ENCODE assay signal across 27 cellular contexts in the genomic region with DNA sequence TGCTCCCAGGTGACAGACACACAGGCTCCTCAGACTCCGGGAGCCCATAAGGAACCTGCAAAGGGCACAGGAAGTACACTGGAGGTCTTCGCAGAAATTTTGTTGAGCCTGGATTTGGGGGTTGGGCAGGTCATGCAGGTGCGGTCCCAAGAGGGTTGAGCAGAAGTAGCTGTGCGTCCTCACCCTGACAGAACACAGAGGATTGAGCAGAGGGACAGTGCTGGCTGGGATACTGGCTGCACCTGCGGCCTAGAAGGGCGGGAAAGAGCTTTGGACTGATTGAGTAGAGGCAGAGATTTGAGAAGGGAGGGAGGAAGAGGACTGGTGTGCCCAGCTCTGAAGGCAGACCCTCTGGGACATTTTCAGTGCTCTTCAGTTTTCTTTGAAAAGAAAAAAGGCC.
"Had no signal": no experiment of that assay in that cellular context is flagged by ENCODE, and none has a peak within 500 bp of the region (broad histone marks: within the 10 kb centered on the region; RNA-seq: fewer than 3 reads in every experiment).

No MANE protein-coding gene starts in this region.

- FAIRE-seq: islet of Langerhans had no signal

- H3K27ac ChIP-seq: adrenal gland, ascending aorta, colonic mucosa, dorsolateral prefrontal cortex, esophagus squamous epithelium, neutrophil, ovary, psoas muscle, right atrium auricular region had no signal

- H3K4me1 ChIP-seq: adrenal gland, colonic mucosa, gastrocnemius medialis, psoas muscle, right atrium auricular region had no signal

- DNase-seq: activated CD4-positive, alpha-beta memory T cell treated with anti-CD3 and anti-CD28 coated beads, Interleukin-2, amount 10 ng/mL, durations not matched to agents 7 days and 5 days; activated CD4-positive, alpha-beta T cell treated with anti-CD3 and anti-CD28 coated beads, Interleukin-2, amount 10 ng/mL, durations not matched to agents 24 days and 14 days; activated gamma-delta T cell treated with Interleukin-2 at 50 U/mL for 16 hours; adrenal gland; colonic mucosa; dorsolateral prefrontal cortex; effector memory CD8-positive, alpha-beta T cell; esophagus squamous epithelium; gastrocnemius medialis; hypothalamus; left ventricle myocardium superior; mucosa of descending colon; ovary; psoas muscle; stimulated activated CD4-positive, alpha-beta T cell treated with anti-CD3 and anti-CD28 coated beads, Interleukin-12 subunit alpha, Interleukin-12 subunit beta, amount 100 ng/mL, for 4 hours; stimulated activated CD4-positive, alpha-beta T cell treated with anti-CD3 and anti-CD28 coated beads, Interleukin-4, amount 100 ng/mL, for 4 hours; substantia nigra; thyroid gland had no signal

- H3K36me3 Mint-ChIP-seq: activated naive CD4-positive, alpha-beta T cell treated with anti-CD3 and anti-CD28 coated beads, Interleukin-2, amount 50 U/mL, for 24 hours had no signal

- H3K27me3 Mint-ChIP-seq: activated CD4-positive, alpha-beta memory T cell treated with anti-CD3 and anti-CD28 coated beads, Interleukin-2, amount 10 ng/mL, durations not matched to agents 7 days and 5 days; activated CD4-positive, alpha-beta T cell treated with anti-CD3 and anti-CD28 coated beads, Interleukin-2, amount 10 ng/mL, durations not matched to agents 24 days and 14 days; activated naive CD4-positive, alpha-beta T cell treated with anti-CD3 and anti-CD28 coated beads, Interleukin-2, amount 50 U/mL, for 24 hours; central memory CD8-positive, alpha-beta T cell; effector memory CD8-positive, alpha-beta T cell; stimulated activated naive CD8-positive, alpha-beta T cell treated with anti-CD3 and anti-CD28 coated beads, Interleukin-15, Interleukin-2, amounts not matched to agents 100 ng/mL and 50 ng/mL, for 24 hours had no signal

- H3K4me1 Mint-ChIP-seq: central memory CD8-positive, alpha-beta T cell had no signal

- H3K27me3 ChIP-seq: adrenal gland, ascending aorta, colonic mucosa, dorsolateral prefrontal cortex, esophagus squamous epithelium, gastrocnemius medialis, neutrophil, ovary, right atrium auricular region, thyroid gland had no signal

- H3K4me3 Mint-ChIP-seq: activated CD4-positive, alpha-beta memory T cell treated with anti-CD3 and anti-CD28 coated beads, Interleukin-2, amount 10 ng/mL, durations not matched to agents 7 days and 5 days; activated CD4-positive, alpha-beta T cell treated with anti-CD3 and anti-CD28 coated beads, Interleukin-2, amount 10 ng/mL, durations not matched to agents 24 days and 14 days; activated naive CD4-positive, alpha-beta T cell treated with anti-CD3 and anti-CD28 coated beads, Interleukin-2, amount 50 U/mL, for 24 hours; activated T-helper 1 cell treated with anti-CD3 and anti-CD28 coated beads, Interleukin-12 subunit alpha, Interleukin-12 subunit beta, Interleukin-2, Interleukin-4 antibody, amounts not matched to agents 30 ng/mL and 10 ng/mL and 1 ng/mL, durations not matched to agents 14 hours and 24 hours and 36 hours; central memory CD8-positive, alpha-beta T cell; effector memory CD8-positive, alpha-beta T cell; stimulated activated naive CD8-positive, alpha-beta T cell treated with anti-CD3 and anti-CD28 coated beads, Interleukin-15, Interleukin-2, amounts not matched to agents 100 ng/mL and 50 ng/mL, for 24 hours had no signal

- H3K4me3 ChIP-seq: adrenal gland, ascending aorta, colonic mucosa, dorsolateral prefrontal cortex, esophagus squamous epithelium, gastrocnemius medialis, mucosa of descending colon, ovary, psoas muscle, right atrium auricular region, thyroid gland had no signal

- H3K9me3 ChIP-seq: adrenal gland, ascending aorta, colonic mucosa, esophagus squamous epithelium, gastrocnemius medialis, mucosa of descending colon, neutrophil, ovary, psoas muscle, right atrium auricular region, thyroid gland had no signal

- ATAC-seq: activated CD4-positive, CD25-positive, alpha-beta regulatory T cell treated with anti-CD3 and anti-CD28 coated beads, Interleukin-2, amount 50 U/mL, for 24 hours; effector memory CD8-positive, alpha-beta T cell; gastrocnemius medialis; left ventricle myocardium superior; mucosa of descending colon; psoas muscle had no signal

- H3K27ac Mint-ChIP-seq: activated CD4-positive, alpha-beta memory T cell treated with anti-CD3 and anti-CD28 coated beads, Interleukin-2, amount 10 ng/mL, durations not matched to agents 7 days and 5 days; activated CD4-positive, alpha-beta T cell treated with anti-CD3 and anti-CD28 coated beads, Interleukin-2, amount 10 ng/mL, durations not matched to agents 24 days and 14 days; activated naive CD4-positive, alpha-beta T cell treated with anti-CD3 and anti-CD28 coated beads, Interleukin-2, amount 50 U/mL, for 24 hours; activated T-helper 1 cell treated with anti-CD3 and anti-CD28 coated beads, Interleukin-12 subunit alpha, Interleukin-12 subunit beta, Interleukin-2, Interleukin-4 antibody, amounts not matched to agents 30 ng/mL and 10 ng/mL and 1 ng/mL, durations not matched to agents 14 hours and 24 hours and 36 hours; effector memory CD8-positive, alpha-beta T cell; stimulated activated naive CD8-positive, alpha-beta T cell treated with anti-CD3 and anti-CD28 coated beads, Interleukin-15, Interleukin-2, amounts not matched to agents 100 ng/mL and 50 ng/mL, for 24 hours had no signal

- H3K9me3 Mint-ChIP-seq: activated CD4-positive, alpha-beta memory T cell treated with anti-CD3 and anti-CD28 coated beads, Interleukin-2, amount 10 ng/mL, durations not matched to agents 7 days and 5 days; activated naive CD4-positive, alpha-beta T cell treated with anti-CD3 and anti-CD28 coated beads, Interleukin-2, amount 50 U/mL, for 24 hours; central memory CD8-positive, alpha-beta T cell; effector memory CD8-positive, alpha-beta T cell had no signal

- H3K36me3 ChIP-seq: adrenal gland, ascending aorta, colonic mucosa, esophagus squamous epithelium, gastrocnemius medialis, neutrophil, ovary, right atrium auricular region, thyroid gland had no signal
